ENCODE assay signal across 18 cellular contexts in genomic region chr2:128276878-128277675, GRCh38. TPM values are rescaled to one million over a fixed set of nuclear protein-coding genes. Genes with fewer than 3 reads are reported as not detected.
A peak's percentile ranks its signal among the peaks of the same experiment; 100 is the strongest.
DNase-seq lines count a peak whose midpoint lies in the region; ATAC-seq and TF ChIP-seq lines count a peak whose summit lies in the region.
"Had no signal": no experiment of that assay in that cellular context is flagged by ENCODE, and none has a peak within 500 bp of the region (broad histone marks: within the 10 kb centered on the region; RNA-seq: fewer than 3 reads in every experiment).

No MANE protein-coding gene starts in this region.

- peaks cover 38% of the 10 kb centered on the region for H3K79me1 ChIP-seq in neuronal stem cell (ENCODE audit: low read depth, low read length)

- CTCF ChIA-PET in WTC11 (lab: Charles Lee): no interaction called here

- H3K9me3 ChIP-seq in BLaER1 (peaks cover 23% of the 10 kb centered on the region), endodermal cell (ENCODE audit: control insufficient read depth, low read length) (no peaks in the 10 kb centered on the region), neuronal stem cell (replicated peaks in 1 of 2; ENCODE audit: control insufficient read depth in 2 of 2, insufficient read depth in 1 of 2, low read depth in 1 of 2, low read length in 2 of 2) (peaks cover 8 to 21% of the 10 kb centered on the region in 2 donors), colonic mucosa (no peaks in the 10 kb centered on the region)
- H3K9me3 ChIP-seq: body of pancreas had no signal

- H3K36me3 ChIP-seq in BLaER1 (peaks cover 54% of the 10 kb centered on the region), endodermal cell (ENCODE audit: control insufficient read depth, insufficient read depth, low read length) (peaks cover 63% of the 10 kb centered on the region), neuronal stem cell (replicated peaks in 1 of 2; ENCODE audit: control insufficient read depth in 2 of 2, insufficient read depth in 2 of 2, low read length in 2 of 2) (peaks cover 10 to 91% of the 10 kb centered on the region in 2 donors), colonic mucosa (no peaks in the 10 kb centered on the region)
- H3K36me3 ChIP-seq: neural progenitor cell had no signal

- H3K27me3 Mint-ChIP-seq in WTC11 (ENCODE audit: low read depth) (no peaks in the 10 kb centered on the region), endodermal cell (ENCODE audit: insufficient read depth) (no peaks in the 10 kb centered on the region)
- H3K27me3 Mint-ChIP-seq: activated CD4-positive, alpha-beta T cell treated with anti-CD3 and anti-CD28 coated beads, Interleukin-2, amount 10 ng/mL, durations not matched to agents 24 days and 14 days; stimulated activated naive B cell treated with anti-CD40 and anti-IgM and Interleukin-4, amounts not matched to agents 10 μg/mL and 1 μg/mL and 100 μg/mL, for 72 hours had no signal

- H3K9ac ChIP-seq in BLaER1 (no peak overlapping the region), endodermal cell (ENCODE audit: extremely low read depth, low read length, poor library complexity, severe bottlenecking) (no peak overlapping the region), neuronal stem cell (ENCODE audit: low read depth, low read length, poor library complexity) (no peak overlapping the region), colonic mucosa (ENCODE audit: low read depth in 2 of 2, low read length in 2 of 2) (no peak overlapping the region)
- H3K9ac ChIP-seq: neural progenitor cell had no signal

- H2BK12ac ChIP-seq in neuronal stem cell (ENCODE audit: low read length): no peak overlapping the region

- H2BK120ac ChIP-seq in neuronal stem cell (ENCODE audit: low read depth, low read length): no peak overlapping the region

- WGBS in endodermal cell (ENCODE audit: insufficient coverage in 1 of 2, insufficient read length in 1 of 2), 2 experiments: 94 to 95% methylated on average over 9 to 17 of the region's 17 CpGs
- no CpG with 5 or more reads among the region's 17 CpGs for WGBS in neuronal stem cell (ENCODE audit: extremely low coverage in 2 of 2, insufficient read length in 2 of 2, insufficient replicate concordance in 1 of 2), 2 donors

- peaks cover 20% of the 10 kb centered on the region for H3K36me3 Mint-ChIP-seq in WTC11
- peaks cover 39% of the 10 kb centered on the region for H3K36me3 Mint-ChIP-seq in endodermal cell (ENCODE audit: low read depth)

- POLR2A ChIA-PET in WTC11 (lab: Charles Lee): no interaction called here

- no peak overlapping the region for H3K18ac ChIP-seq in neuronal stem cell (ENCODE audit: low read length)

- H3K27ac ChIP-seq in BLaER1 (peak overlapping the region; percentile 49; the same call in 1 of the 2 replicates), endodermal cell (ENCODE audit: low read depth, low read length) (no peak overlapping the region), neuronal stem cell (replicated peaks; ENCODE audit: low read length) (no peak overlapping the region), colonic mucosa (no peak overlapping the region)
- H3K27ac ChIP-seq: body of pancreas, hepatocyte, neural progenitor cell had no signal

- peak overlapping the region; percentile 23 for H3K27ac Mint-ChIP-seq in WTC11
- peak overlapping the region; percentile 35 for H3K27ac Mint-ChIP-seq in endodermal cell
- H3K27ac Mint-ChIP-seq: activated CD4-positive, alpha-beta T cell treated with anti-CD3 and anti-CD28 coated beads, Interleukin-2, amount 10 ng/mL, durations not matched to agents 24 days and 14 days; neural progenitor cell; stimulated activated naive B cell treated with anti-CD40 and anti-IgM and Interleukin-4, amounts not matched to agents 10 μg/mL and 1 μg/mL and 100 μg/mL, for 72 hours had no signal

- peak overlapping the region; percentile 60 for H2BK5ac ChIP-seq in neuronal stem cell (ENCODE audit: low read length)

- H3K23ac ChIP-seq in neuronal stem cell (ENCODE audit: low read depth, low read length, poor library complexity): peak overlapping the region; percentile 26

- H3K27me3 ChIP-seq in BLaER1 (no peaks in the 10 kb centered on the region), endodermal cell (ENCODE audit: control insufficient read depth, insufficient read depth, low read length, poor library complexity, severe bottlenecking) (no peaks in the 10 kb centered on the region), neuronal stem cell (ENCODE audit: control insufficient read depth in 3 of 3, insufficient read depth in 3 of 3, low read depth in 1 of 3, low read length in 3 of 3) (peaks cover 0 to 2% (median 0%) of the 10 kb centered on the region in 3 experiments), colonic mucosa (no peaks in the 10 kb centered on the region)
- H3K27me3 ChIP-seq: body of pancreas, hepatocyte, neural progenitor cell had no signal

- no peak overlapping the region for H3K14ac ChIP-seq in neuronal stem cell (ENCODE audit: low read length)

- no peak overlapping the region for H2BK15ac ChIP-seq in neuronal stem cell (ENCODE audit: low read length)

- TF ChIP-seq CTCF in WTC11 (IDR thresholded peaks at IDR 0.05): no peak
- no peak for TF ChIP-seq CTCF in endodermal cell (conservative IDR thresholded peaks at IDR 0.05)
- TF ChIP-seq CTCF in colonic mucosa (IDR thresholded peaks at IDR 0.05): no peak

- H4K8ac ChIP-seq in neuronal stem cell (ENCODE audit: low read depth, low read length): no peak overlapping the region

- no peak overlapping the region for H2AFZ ChIP-seq in neuronal stem cell (ENCODE audit: low read length)
- H2AFZ ChIP-seq: hepatocyte, neural progenitor cell had no signal

- peaks cover 75% of the 10 kb centered on the region for H4K20me1 ChIP-seq in BLaER1

- H3K4me3 Mint-ChIP-seq in WTC11 (no peak overlapping the region), endodermal cell (no peak overlapping the region)
- H3K4me3 Mint-ChIP-seq: activated CD4-positive, alpha-beta T cell treated with anti-CD3 and anti-CD28 coated beads, Interleukin-2, amount 10 ng/mL, durations not matched to agents 24 days and 14 days; neural progenitor cell; stimulated activated naive B cell treated with anti-CD40 and anti-IgM and Interleukin-4, amounts not matched to agents 10 μg/mL and 1 μg/mL and 100 μg/mL, for 72 hours had no signal

- DNase-seq in WTC11 (ENCODE audit: low spot score) (peak; percentile 6), endodermal cell (peak; percentile 31), neuronal stem cell (ENCODE audit: low spot score) (no peak), NCI-H510A treated with DMSO at 0.1 percent for 48 hours (lab: John Stamatoyannopoulos, UW) (no peak), colonic mucosa (no peak), occipital lobe (lab: John Stamatoyannopoulos, UW) (no peak)
- DNase-seq: activated CD4-positive, alpha-beta T cell treated with anti-CD3 and anti-CD28 coated beads, Interleukin-2, amount 10 ng/mL, durations not matched to agents 24 days and 14 days; activated gamma-delta T cell; DMS79 treated with DMSO at 0.1 percent for 48 hours; NCI-H1092; NCI-H2029; NCI-H446 treated with DMSO at 0.1 percent for 48 hours; NK-92 treated with Interleukin-12 subunit alpha and Interleukin-12 subunit beta, amount 100 ng/mL, for 24 hours; stimulated activated naive B cell treated with anti-CD40 and anti-IgM and Interleukin-4, amounts not matched to agents 10 μg/mL and 1 μg/mL and 100 μg/mL, for 72 hours had no signal

- H3K4ac ChIP-seq in neuronal stem cell (ENCODE audit: low read length): no peak overlapping the region

- no peak overlapping the region for H3K4me3 ChIP-seq in BLaER1
- H3K4me3 ChIP-seq in endodermal cell (ENCODE audit: low read length): no peak overlapping the region
- H3K4me3 ChIP-seq in neuronal stem cell (ENCODE audit: low read length in 2 of 2): no peak overlapping the region
- no peak overlapping the region for H3K4me3 ChIP-seq in colonic mucosa
- H3K4me3 ChIP-seq: body of pancreas, hepatocyte, neural progenitor cell had no signal

- no peak overlapping the region for H4K91ac ChIP-seq in neuronal stem cell (ENCODE audit: low read depth, low read length, poor library complexity)

- ATAC-seq in WTC11: no peak
- ATAC-seq: body of pancreas; stimulated activated naive B cell treated with anti-CD40 and anti-IgM and Interleukin-4, amounts not matched to agents 10 μg/mL and 1 μg/mL and 100 μg/mL, for 72 hours had no signal

- peaks cover 68% of the 10 kb centered on the region for H3K4me1 ChIP-seq in BLaER1
- no peaks in the 10 kb centered on the region for H3K4me1 ChIP-seq in endodermal cell (ENCODE audit: control insufficient read depth, insufficient read depth, low read length)
- H3K4me1 ChIP-seq in neuronal stem cell (ENCODE audit: control insufficient read depth in 2 of 2, insufficient read depth in 1 of 2, low read depth in 1 of 2, low read length in 2 of 2): peaks cover 0 to 6% of the 10 kb centered on the region in 2 donors
- H3K4me1 ChIP-seq in colonic mucosa: no peaks in the 10 kb centered on the region
- H3K4me1 ChIP-seq: neural progenitor cell had no signal

- no peak overlapping the region for H2AK5ac ChIP-seq in neuronal stem cell (ENCODE audit: low read depth, low read length)

- peaks cover 8% of the 10 kb centered on the region for H3K4me1 Mint-ChIP-seq in WTC11
- peaks cover 4% of the 10 kb centered on the region for H3K4me1 Mint-ChIP-seq in endodermal cell
- H3K4me1 Mint-ChIP-seq: neural progenitor cell had no signal

- H3K4me2 ChIP-seq in BLaER1 (no peak overlapping the region), neuronal stem cell (ENCODE audit: insufficient read depth, low read length, poor library complexity, severe bottlenecking) (no peak overlapping the region)
- H3K4me2 ChIP-seq: hepatocyte, neural progenitor cell had no signal

- H3K9me3 Mint-ChIP-seq in WTC11: no peaks in the 10 kb centered on the region
- peaks cover 5% of the 10 kb centered on the region for H3K9me3 Mint-ChIP-seq in endodermal cell

- intact Hi-C loops in colonic mucosa (cut with DNase I): no loop called here

TF ChIP-seq in WTC11, 78 proteins besides CTCF, POLR2A, EP300 and RAD21 (continues in another document):
- TF ChIP-seq NFYB (CRISPR knock-in tag; conservative IDR thresholded peaks at IDR 0.05; ENCODE audit: low read depth): no peak
- TF ChIP-seq GABPB1 (CRISPR knock-in tag; IDR thresholded peaks at IDR 0.05): no peak
- no peak for TF ChIP-seq RORB (CRISPR knock-in tag; IDR thresholded peaks at IDR 0.05)
- no peak for TF ChIP-seq RELA (CRISPR knock-in tag; IDR thresholded peaks at IDR 0.05; ENCODE audit: borderline replicate concordance)

RNA-seq across cellular contexts. Expression of gene HS6ST1, which starts 41.6 kb away (rescaled TPM):
- total RNA-seq in WTC11 (2021): 50.3 to 55.5 TPM (median 55.1 TPM) in 3 replicates
- 100 to 1,000 TPM in 1 of 2 donors, 10 to 100 TPM in 1; 93.0 to 106 TPM for total RNA-seq in endodermal cell
- 81.5 TPM for polyA plus RNA-seq in endodermal cell (2013, experiment 1 of 2)
- 79.0 TPM for polyA plus RNA-seq in endodermal cell (2013, experiment 2 of 2)
- 32.8 TPM for polyA plus RNA-seq in neuronal stem cell (2013, experiment 1 of 2)
- polyA plus RNA-seq in neuronal stem cell (2013, experiment 2 of 2): 32.8 TPM
- 10 to 100 TPM; 19.3 to 22.9 TPM for total RNA-seq in colonic mucosa
- total RNA-seq in occipital lobe: 85.5 TPM

Comparison
In these comparisons a context has a peak if more than half of its experiments do, and no peak if none do; other contexts are left out.
1. DNase-seq: peak in WTC11 (single experiment) and endodermal cell (single experiment); none in neuronal stem cell (single experiment), NCI-H510A treated with DMSO at 0.1 percent for 48 hours (single experiment), colonic mucosa (single experiment) and occipital lobe (single experiment).